Comparison of ENCODE assay signal across 7 cellular contexts in genomic region chr7:150420987-150421674, GRCh38. TPM values are rescaled to one million over a fixed set of nuclear protein-coding genes. Genes with fewer than 3 reads are reported as not detected.
DNase-seq lines count a peak whose midpoint lies in the region; ATAC-seq, FAIRE-seq and TF ChIP-seq lines count a peak whose summit lies in the region.

No MANE protein-coding gene starts in this region.

- ATAC-seq in HG02884 (IDR thresholded peaks at IDR 0.05; ENCODE audit: unreplicated experiment) = peak; percentile 87
- ATAC-seq in T-cell (replicated peaks in 1 of 4) = peak; percentile 98 to 100 (median 100)
- peak; percentile 98 for ATAC-seq in activated naive CD8-positive, alpha-beta T cell treated with anti-CD3 and anti-CD28 coated beads, Interleukin-2, amount 50 U/mL, for 24 hours
- peak; percentile 97 for ATAC-seq in sciatic nerve

- H3K36me3 Mint-ChIP-seq in T-cell = no peaks in the 10 kb centered on the region
- no peaks in the 10 kb centered on the region for H3K36me3 Mint-ChIP-seq in activated naive CD8-positive, alpha-beta T cell treated with anti-CD3 and anti-CD28 coated beads, Interleukin-2, amount 50 U/mL, for 24 hours (ENCODE audit: low read depth)

- no peaks in the 10 kb centered on the region for H3K36me3 ChIP-seq in left ventricle myocardium inferior

- no peak overlapping the region for H3K4me3 ChIP-seq in left ventricle myocardium inferior

- intact Hi-C loops in left ventricle myocardium inferior (cut with micrococcal nuclease) (loop anchor here (5.0 kb wide), 1 partner anchor 64 kb away; no protein-coding TSS in a partner anchor), sciatic nerve (cut with DNase I) (no loop called here)

- peak; percentile 76 for DNase-seq in GM18507 (ENCODE audit: extremely low spot score, insufficient read length, low read depth)
- peak; percentile 76 for DNase-seq in NCI-H146 (lab: John Stamatoyannopoulos, UW)
- peak; percentile 67 to 90 (median 81) for DNase-seq in T-cell
- peak; percentile 88 for DNase-seq in activated naive CD8-positive, alpha-beta T cell treated with anti-CD3 and anti-CD28 coated beads, Interleukin-2, amount 50 U/mL, for 24 hours
- peak; percentile 80 for DNase-seq in left ventricle myocardium inferior
- peak; percentile 93 for DNase-seq in sciatic nerve (ENCODE audit: low spot score)

- no peaks in the 10 kb centered on the region for H3K27me3 ChIP-seq in left ventricle myocardium inferior (ENCODE audit: low read depth)

- POLR2A ChIA-PET in T-cell (lab: Charles Lee) = no interaction called here

- H3K4me1 ChIP-seq in left ventricle myocardium inferior = peaks cover 4% of the 10 kb centered on the region

- no peak overlapping the region for H3K27ac ChIP-seq in left ventricle myocardium inferior (replicated peaks)

- TF ChIP-seq CTCF in left ventricle myocardium inferior (IDR thresholded peaks at IDR 0.05; ENCODE audit: borderline replicate concordance) = peak; percentile 94

- H3K27ac Mint-ChIP-seq in T-cell = peak overlapping the region in 1 of 2 donors; percentile 1
- H3K27ac Mint-ChIP-seq in activated naive CD8-positive, alpha-beta T cell treated with anti-CD3 and anti-CD28 coated beads, Interleukin-2, amount 50 U/mL, for 24 hours = no peak overlapping the region

- FAIRE-seq in GM18507 (lab: Jason Lieb, UNC) = peak; percentile 88

- no peaks in the 10 kb centered on the region for H3K9me3 Mint-ChIP-seq in T-cell
- H3K9me3 Mint-ChIP-seq in activated naive CD8-positive, alpha-beta T cell treated with anti-CD3 and anti-CD28 coated beads, Interleukin-2, amount 50 U/mL, for 24 hours = no peaks in the 10 kb centered on the region

- H3K4me1 Mint-ChIP-seq in T-cell = peaks cover 7 to 10% (median 8%) of the 10 kb centered on the region in 3 donors
- peaks cover 6% of the 10 kb centered on the region for H3K4me1 Mint-ChIP-seq in activated naive CD8-positive, alpha-beta T cell treated with anti-CD3 and anti-CD28 coated beads, Interleukin-2, amount 50 U/mL, for 24 hours

- H3K9me3 ChIP-seq in left ventricle myocardium inferior (replicated peaks) = no peaks in the 10 kb centered on the region

- CTCF ChIA-PET in T-cell (lab: Charles Lee) = interaction anchor here in 1 of 2 donors (0.5 kb wide), 1 partner anchor 16 kb away, joined by 4 read pairs; a partner anchor contains a TSS

- peak overlapping the region in 2 of 3 donors; percentile 6 to 54 for H3K4me3 Mint-ChIP-seq in T-cell
- H3K4me3 Mint-ChIP-seq in activated naive CD8-positive, alpha-beta T cell treated with anti-CD3 and anti-CD28 coated beads, Interleukin-2, amount 50 U/mL, for 24 hours = no peak overlapping the region

- no peaks in the 10 kb centered on the region for H3K27me3 Mint-ChIP-seq in T-cell
- H3K27me3 Mint-ChIP-seq in activated naive CD8-positive, alpha-beta T cell treated with anti-CD3 and anti-CD28 coated beads, Interleukin-2, amount 50 U/mL, for 24 hours = no peaks in the 10 kb centered on the region

RNA-seq across cellular contexts. Expression of gene GIMAP8, which starts 29.3 kb away (rescaled TPM):
- 10 to 100 TPM; 17.8 to 54.6 (median 50.1) TPM for total RNA-seq in T-cell
- total RNA-seq in left ventricle myocardium inferior = 11.0 TPM
- total RNA-seq in sciatic nerve = 22.4 TPM

RNA-seq across cellular contexts. Expression of gene ZNF775, which starts 42.0 kb away (rescaled TPM):
- total RNA-seq in T-cell = 1 to 10 TPM; 1.9 to 8.6 (median 6.3) TPM
- total RNA-seq in left ventricle myocardium inferior = 3.1 TPM
- total RNA-seq in sciatic nerve = 11.1 TPM

RNA-seq across cellular contexts. Expression of gene REPIN1, which starts 52.5 kb away (rescaled TPM):
- total RNA-seq in T-cell (100 to 1,000 TPM in 3 of 5 donors, 10 to 100 TPM in 2; 64.0 to 110 (median 101) TPM), left ventricle myocardium inferior (110 TPM), sciatic nerve (54.0 TPM)
